1 cellular context compared by ENCODE assay signal in the genomic region with DNA sequence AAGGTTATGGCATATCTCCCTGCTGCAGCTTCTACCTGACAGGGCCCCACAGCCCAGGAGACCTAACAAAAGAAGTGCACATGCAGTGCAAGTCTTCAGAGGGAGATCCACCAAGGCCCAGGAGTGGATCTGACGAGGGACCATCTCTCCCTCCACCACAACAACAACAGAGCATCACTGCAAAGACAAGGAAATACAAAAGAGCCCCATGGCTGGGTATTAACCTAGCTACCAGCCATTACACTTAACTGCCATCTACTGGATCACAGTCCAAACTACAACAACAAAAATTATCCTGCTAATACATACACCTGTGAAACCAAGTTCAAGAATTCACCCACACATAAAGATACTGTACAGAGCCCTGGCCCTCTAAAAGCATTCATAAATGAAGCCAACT.
TF ChIP-seq lines count a peak whose summit lies in the region.

No MANE protein-coding gene starts in this region.

TF ChIP-seq in IMR-90, 13 proteins besides CTCF, POLR2A, EP300 and RAD21:
- TF ChIP-seq MAFK (IDR thresholded peaks at IDR 0.05; ENCODE audit: low read depth, low read length) (no peak), SMC3 (IDR thresholded peaks at IDR 0.05; ENCODE audit: low read depth, low read length) (peak; percentile 57), MXI1 (IDR thresholded peaks at IDR 0.05; ENCODE audit: borderline replicate concordance, low read depth, low read length) (no peak), FOS (IDR thresholded peaks at IDR 0.05; ENCODE audit: low read depth, low read length) (no peak), USF2 (IDR thresholded peaks at IDR 0.05; ENCODE audit: low read depth, low read length) (no peak)
